ENCODE assay signal across 10 cellular contexts in genomic region chr1:11981378-11982009, GRCh38. TPM values are rescaled to one million over a fixed set of nuclear protein-coding genes. Genes with fewer than 3 reads are reported as not detected.
DNase-seq lines count a peak whose midpoint lies in the region; TF ChIP-seq lines count a peak whose summit lies in the region.
"Had no signal": no experiment of that assay in that cellular context is flagged by ENCODE, and none has a peak within 500 bp of the region (broad histone marks: within the 10 kb centered on the region; RNA-seq: fewer than 3 reads in every experiment).

No MANE protein-coding gene starts in this region.

- no peaks in the 10 kb centered on the region for H3K27me3 ChIP-seq in stomach

- TF ChIP-seq EP300 in stomach (IDR thresholded peaks at IDR 0.05) = no peak

- peaks cover 50 to 76% (median 65%) of the 10 kb centered on the region in 4 donors for H3K4me1 ChIP-seq in stomach

- no peak for DNase-seq in activated naive CD4-positive, alpha-beta T cell treated with anti-CD3 and anti-CD28 coated beads for 36 hours
- no peak for DNase-seq in activated naive CD4-positive, alpha-beta T cell treated with Interleukin-2 at 50 U/mL for 16 hours
- no peak for DNase-seq in activated CD4-positive, alpha-beta memory T cell treated with anti-CD3 and anti-CD28 coated beads for 36 hours
- DNase-seq in glutamatergic neuron (no peak), stomach (no peak), NCI-H526 (lab: John Stamatoyannopoulos, UW) (no peak), COR-L47 (lab: John Stamatoyannopoulos, UW) (no peak)
- DNase-seq in stimulated activated CD4-positive, alpha-beta T cell treated with anti-CD3 and anti-CD28 coated beads, Interleukin-12 subunit alpha, Interleukin-12 subunit beta, amount 100 ng/mL, for 4 hours = no peak
- DNase-seq: DMS153, NCI-H1105 had no signal

- peak overlapping the region; percentile 80 to 100 (median 96) for H3K4me3 ChIP-seq in stomach

- no peak for TF ChIP-seq POLR2A in stomach (IDR thresholded peaks at IDR 0.05)

- peaks cover 55% of the 10 kb centered on the region for H3K4me1 Mint-ChIP-seq in activated naive CD4-positive, alpha-beta T cell treated with anti-CD3 and anti-CD28 coated beads for 36 hours (ENCODE audit: low read depth)
- peaks cover 46% of the 10 kb centered on the region for H3K4me1 Mint-ChIP-seq in activated CD4-positive, alpha-beta memory T cell treated with anti-CD3 and anti-CD28 coated beads for 36 hours (ENCODE audit: low read depth)
- peaks cover 11% of the 10 kb centered on the region for H3K4me1 Mint-ChIP-seq in glutamatergic neuron (ENCODE audit: low read depth, unreplicated experiment)

- POLR2A ChIA-PET in activated CD4-positive, alpha-beta memory T cell treated with anti-CD3 and anti-CD28 coated beads for 36 hours (lab: Charles Lee) = interaction anchor here (1.0 to 6.5 kb wide), 2 partner anchors 14 to 73 kb away, joined by 5 to 98 read pairs; no protein-coding TSS in a partner anchor

- no peaks in the 10 kb centered on the region for H3K27me3 Mint-ChIP-seq in activated naive CD4-positive, alpha-beta T cell treated with anti-CD3 and anti-CD28 coated beads for 36 hours (ENCODE audit: low read depth)
- no peaks in the 10 kb centered on the region for H3K27me3 Mint-ChIP-seq in activated CD4-positive, alpha-beta memory T cell treated with anti-CD3 and anti-CD28 coated beads for 36 hours
- H3K27me3 Mint-ChIP-seq in glutamatergic neuron (ENCODE audit: unreplicated experiment) = peaks cover 3% of the 10 kb centered on the region

- intact Hi-C loops in activated naive CD4-positive, alpha-beta T cell treated with anti-CD3 and anti-CD28 coated beads for 36 hours (cut with micrococcal nuclease) = no loop called here
- intact Hi-C loops in activated CD4-positive, alpha-beta memory T cell treated with anti-CD3 and anti-CD28 coated beads for 36 hours (cut with micrococcal nuclease) = loop anchor here (2.0 kb wide), 2 partner anchors 37 to 55 kb away; partner anchors contain the start of genes KIAA2013 and MIIP
- intact Hi-C loops in stomach (cut with DNase I; ENCODE audit: low total_unique reads) = no loop called here

- H3K9me3 ChIP-seq in stomach = no peaks in the 10 kb centered on the region

- peak overlapping the region in 3 of 5 donors; percentile 95 to 100 (median 98) for H3K27ac ChIP-seq in stomach

- peak overlapping the region; percentile 97 for H3K4me3 Mint-ChIP-seq in activated naive CD4-positive, alpha-beta T cell treated with anti-CD3 and anti-CD28 coated beads for 36 hours
- H3K4me3 Mint-ChIP-seq in activated CD4-positive, alpha-beta memory T cell treated with anti-CD3 and anti-CD28 coated beads for 36 hours = peak overlapping the region; percentile 90
- peak overlapping the region; percentile 95 for H3K4me3 Mint-ChIP-seq in glutamatergic neuron (ENCODE audit: unreplicated experiment)

- H3K9me3 Mint-ChIP-seq in activated naive CD4-positive, alpha-beta T cell treated with anti-CD3 and anti-CD28 coated beads for 36 hours = no peaks in the 10 kb centered on the region
- H3K9me3 Mint-ChIP-seq in activated CD4-positive, alpha-beta memory T cell treated with anti-CD3 and anti-CD28 coated beads for 36 hours = no peaks in the 10 kb centered on the region
- H3K9me3 Mint-ChIP-seq in glutamatergic neuron (ENCODE audit: unreplicated experiment) = peaks cover 3% of the 10 kb centered on the region

- WGBS in stomach, 5 donors = 82 to 91% (median 84%) methylated on average over 13 of the region's 13 CpGs

- CTCF ChIA-PET in activated naive CD4-positive, alpha-beta T cell treated with anti-CD3 and anti-CD28 coated beads for 36 hours (lab: Charles Lee) = interaction anchor here (0.6 to 1.7 kb wide), 4 partner anchors 73 to 411 kb away, joined by 3 to 5 read pairs (median 3); no protein-coding TSS in a partner anchor
- CTCF ChIA-PET in activated CD4-positive, alpha-beta memory T cell treated with anti-CD3 and anti-CD28 coated beads for 36 hours (lab: Charles Lee) = interaction anchor here (0.8 to 2.0 kb wide), 8 partner anchors 10 to 143 kb away, joined by 3 to 7 read pairs (median 4); no protein-coding TSS in a partner anchor

- H3K36me3 Mint-ChIP-seq in activated naive CD4-positive, alpha-beta T cell treated with anti-CD3 and anti-CD28 coated beads for 36 hours (ENCODE audit: low read depth) = peaks cover 10% of the 10 kb centered on the region
- peaks cover 13% of the 10 kb centered on the region for H3K36me3 Mint-ChIP-seq in activated CD4-positive, alpha-beta memory T cell treated with anti-CD3 and anti-CD28 coated beads for 36 hours
- H3K36me3 Mint-ChIP-seq in glutamatergic neuron (ENCODE audit: unreplicated experiment) = no peaks in the 10 kb centered on the region

- peak overlapping the region; percentile 92 for H3K27ac Mint-ChIP-seq in activated naive CD4-positive, alpha-beta T cell treated with anti-CD3 and anti-CD28 coated beads for 36 hours
- peak overlapping the region; percentile 43 for H3K27ac Mint-ChIP-seq in activated CD4-positive, alpha-beta memory T cell treated with anti-CD3 and anti-CD28 coated beads for 36 hours
- H3K27ac Mint-ChIP-seq in glutamatergic neuron (ENCODE audit: unreplicated experiment) = peak overlapping the region; percentile 4

- TF ChIP-seq CTCF in glutamatergic neuron (IDR thresholded peaks at IDR 0.05; ENCODE audit: partially characterized antibody, unreplicated experiment) (no peak), stomach (IDR thresholded peaks at IDR 0.05) (no peak)

- peaks cover 22 to 50% (median 45%) of the 10 kb centered on the region in 4 donors for H3K36me3 ChIP-seq in stomach

RNA-seq across cellular contexts. Expression of gene MFN2, which starts 1.2 kb away (rescaled TPM):
- total RNA-seq in activated naive CD4-positive, alpha-beta T cell treated with anti-CD3 and anti-CD28 coated beads for 36 hours = 10 to 100 TPM; 47.4 to 52.3 TPM
- 10 to 100 TPM; 52.0 to 58.1 TPM for total RNA-seq in activated CD4-positive, alpha-beta memory T cell treated with anti-CD3 and anti-CD28 coated beads for 36 hours
- total RNA-seq in glutamatergic neuron (ENCODE audit: unreplicated experiment) = 61.9 TPM
- total RNA-seq in stomach = 10 to 100 TPM; 46.6 to 68.0 (median 53.6) TPM
- 10 to 100 TPM; 31.2 to 41.9 (median 37.4) TPM for polyA plus RNA-seq in stomach

RNA-seq across cellular contexts. Expression of gene MIIP, which starts 37.8 kb away (rescaled TPM):
- total RNA-seq in activated naive CD4-positive, alpha-beta T cell treated with anti-CD3 and anti-CD28 coated beads for 36 hours = 10 to 100 TPM; 32.8 to 36.4 TPM
- 10 to 100 TPM; 46.1 to 47.9 TPM for total RNA-seq in activated CD4-positive, alpha-beta memory T cell treated with anti-CD3 and anti-CD28 coated beads for 36 hours
- total RNA-seq in glutamatergic neuron (ENCODE audit: unreplicated experiment) = 62.3 TPM
- 100 to 1,000 TPM in 1 of 5 donors, 10 to 100 TPM in 3, 1 to 10 TPM in 1; 1.8 to 107 (median 13.2) TPM for total RNA-seq in stomach
- 10 to 100 TPM; 22.1 to 32.7 (median 25.7) TPM for polyA plus RNA-seq in stomach

RNA-seq across cellular contexts. Expression of gene PLOD1, which starts 47.0 kb away (rescaled TPM):
- 1 to 10 TPM; 6.7 to 9.0 TPM for total RNA-seq in activated naive CD4-positive, alpha-beta T cell treated with anti-CD3 and anti-CD28 coated beads for 36 hours
- total RNA-seq in activated CD4-positive, alpha-beta memory T cell treated with anti-CD3 and anti-CD28 coated beads for 36 hours = 10 to 100 TPM; 11.0 to 13.5 TPM
- total RNA-seq in glutamatergic neuron (ENCODE audit: unreplicated experiment) = 113 TPM
- 10 to 100 TPM in 4 of 5 donors, 1 to 10 TPM in 1; 8.2 to 56.2 (median 39.4) TPM for total RNA-seq in stomach
- polyA plus RNA-seq in stomach = 10 to 100 TPM in 2 of 3 donors, 1 to 10 TPM in 1; 9.8 to 39.5 (median 31.1) TPM

RNA-seq across cellular contexts. Expression of gene KIAA2013, which starts 55.3 kb away (rescaled TPM):
- 10 to 100 TPM; 16.0 to 17.7 TPM for total RNA-seq in activated naive CD4-positive, alpha-beta T cell treated with anti-CD3 and anti-CD28 coated beads for 36 hours
- total RNA-seq in activated CD4-positive, alpha-beta memory T cell treated with anti-CD3 and anti-CD28 coated beads for 36 hours = 10 to 100 TPM; 22.9 to 23.4 TPM
- total RNA-seq in glutamatergic neuron (ENCODE audit: unreplicated experiment) = 35.7 TPM
- total RNA-seq in stomach = 100 to 1,000 TPM in 2 of 5 donors, 10 to 100 TPM in 3; 21.0 to 525 (median 70.0) TPM
- 10 to 100 TPM; 14.4 to 28.9 (median 15.5) TPM for polyA plus RNA-seq in stomach

Comparison
In these comparisons a context has a peak if more than half of its experiments do, and no peak if none do; other contexts are left out.
1. H3K27ac Mint-ChIP-seq: peak in every context shown above with its lines; median percentile 92 in activated naive CD4-positive, alpha-beta T cell treated with anti-CD3 and anti-CD28 coated beads for 36 hours; 43 in activated CD4-positive, alpha-beta memory T cell treated with anti-CD3 and anti-CD28 coated beads for 36 hours; 4 in glutamatergic neuron.